In genomic region chr18:56986829-56987228, GRCh38 we compare ENCODE assay signal across 23 cellular contexts.
DNase-seq lines count a peak whose midpoint lies in the region; ATAC-seq, FAIRE-seq and TF ChIP-seq lines count a peak whose summit lies in the region.
"Had no signal": no experiment of that assay in that cellular context is flagged by ENCODE, and none has a peak within 500 bp of the region (broad histone marks: within the 10 kb centered on the region; RNA-seq: fewer than 3 reads in every experiment).

No MANE protein-coding gene starts in this region.

- no peak for TF ChIP-seq CTCF in A549 (IDR thresholded peaks at IDR 0.05)

- H3K9ac ChIP-seq in HUES48 (ENCODE audit: low read depth, low read length) (no peak overlapping the region), NT2/D1 (ENCODE audit: insufficient read length, low read depth) (no peak overlapping the region)

- CTCF ChIA-PET in A549 (lab: Yijun Ruan, JAX), result interaction anchor here (0.9 kb wide), 1 partner anchor 118 kb away, joined by 3 read pairs; no protein-coding TSS in a partner anchor

- H3K4me2 ChIP-seq in A549, result peak overlapping the region; percentile 54

- ATAC-seq in A549 (no peak), HG03159 (IDR thresholded peaks at IDR 0.05; ENCODE audit: unreplicated experiment) (no peak), HG03442 (IDR thresholded peaks at IDR 0.05; ENCODE audit: unreplicated experiment) (no peak), GM19351 (IDR thresholded peaks at IDR 0.05; ENCODE audit: unreplicated experiment) (no peak)
- ATAC-seq: lower lobe of right lung; right cardiac atrium; stimulated activated effector memory CD8-positive, alpha-beta T cell treated with anti-CD3 and anti-CD28 coated beads, Interleukin-12 subunit alpha, Interleukin-12 subunit beta, amount 100 ng/mL, for 72 hours had no signal

- H3K27ac ChIP-seq in A549 (no peak overlapping the region), HUES48 (ENCODE audit: low read depth, low read length) (peak overlapping the region; percentile 88)
- H3K27ac ChIP-seq: esophagus muscularis mucosa, lower lobe of right lung, testis, VCaP had no signal

- peaks cover 26% of the 10 kb centered on the region for H3K4me1 ChIP-seq in A549
- peaks cover 23% of the 10 kb centered on the region for H3K4me1 ChIP-seq in HUES48 (ENCODE audit: control insufficient read depth, insufficient read depth, low read length)
- H3K4me1 ChIP-seq in NT2/D1 (ENCODE audit: insufficient read depth, insufficient read length), result no peaks in the 10 kb centered on the region
- H3K4me1 ChIP-seq: lower lobe of right lung, testis had no signal

- TF ChIP-seq POLR2A in A549 (IDR thresholded peaks at IDR 0.05; ENCODE audit: low read length), result no peak

- no peak for TF ChIP-seq EP300 in A549 (IDR thresholded peaks at IDR 0.05)

- DNase-seq in A549 (ENCODE audit: low read depth in 1 of 2, low spot score in 1 of 2), result peak in 1 of 2 experiments; percentile 4
- peak; percentile 60 for DNase-seq in NT2/D1 (ENCODE audit: low read depth, low spot score)
- peak; percentile 52 for DNase-seq in iPS-NIHi7 (ENCODE audit: extremely low spot score)
- DNase-seq in GM19238 (ENCODE audit: insufficient read length, low spot score), result no peak
- DNase-seq: activated gamma-delta T cell treated with Interleukin-2 at 50 U/mL for 16 hours; caudate nucleus; CD4-positive, CD25-positive, alpha-beta regulatory T cell; DMS79 treated with DMSO at 0.1 percent for 48 hours; lower lobe of right lung; NCI-H1436 treated with DMSO at 0.1 percent for 48 hours; NCI-H524; OCI-M1; right cardiac atrium; Right ventricle myocardium superior; testis had no signal

- TF ChIP-seq RAD21 in A549 (conservative IDR thresholded peaks at IDR 0.05 in 1 of 2, IDR thresholded peaks at IDR 0.05 in 1 of 2), result no peak

- POLR2A ChIA-PET in A549 (lab: Yijun Ruan, JAX), result no interaction called here

- H3K4me3 ChIP-seq in A549, result no peak overlapping the region
- H3K4me3 ChIP-seq in HUES48 (ENCODE audit: low read depth, low read length), result peak overlapping the region; percentile 46
- no peak overlapping the region for H3K4me3 ChIP-seq in NT2/D1 (ENCODE audit: insufficient read length, low read depth)
- H3K4me3 ChIP-seq: esophagus muscularis mucosa, lower lobe of right lung, testis had no signal

- WGBS in A549 (ENCODE audit: missing lambda C conversion rate), result 87% methylated on average over 2 of the region's 2 CpGs

- H3K9me3 ChIP-seq in A549 (no peaks in the 10 kb centered on the region), HUES48 (ENCODE audit: control insufficient read depth, insufficient read depth, low read length) (no peaks in the 10 kb centered on the region), NT2/D1 (ENCODE audit: insufficient read depth, low read length) (no peaks in the 10 kb centered on the region)
- H3K9me3 ChIP-seq: esophagus muscularis mucosa, lower lobe of right lung, testis had no signal

- FAIRE-seq in A549 (lab: Jason Lieb, UNC), result no peak
- FAIRE-seq: HTR-8/SVneo had no signal

- H3K36me3 ChIP-seq in HUES48 (ENCODE audit: control insufficient read depth, insufficient read depth, low read length), result no peaks in the 10 kb centered on the region
- no peaks in the 10 kb centered on the region for H3K36me3 ChIP-seq in NT2/D1 (ENCODE audit: insufficient read depth, insufficient read length, low read length)
- H3K36me3 ChIP-seq: esophagus muscularis mucosa, lower lobe of right lung had no signal

- H3K27me3 ChIP-seq in HUES48 (ENCODE audit: control insufficient read depth, insufficient read depth, low read length) (no peaks in the 10 kb centered on the region), NT2/D1 (ENCODE audit: insufficient read depth, insufficient read length) (no peaks in the 10 kb centered on the region)
- H3K27me3 ChIP-seq: esophagus muscularis mucosa, testis had no signal

TF ChIP-seq in A549, 52 proteins besides CTCF, POLR2A, EP300 and RAD21:
- TF ChIP-seq POLR2AphosphoS2 (conservative IDR thresholded peaks at IDR 0.05; ENCODE audit: low read length) (no peak), MAX (IDR thresholded peaks at IDR 0.05) (no peak), EHF (CRISPR knock-in tag; IDR thresholded peaks at IDR 0.05) (no peak), KDM1A (IDR thresholded peaks at IDR 0.05; ENCODE audit: low read depth) (no peak), TFCP2L1 (CRISPR knock-in tag; IDR thresholded peaks at IDR 0.05) (no peak), SMC3 (IDR thresholded peaks at IDR 0.05) (no peak), ATOH8 (CRISPR knock-in tag; IDR thresholded peaks at IDR 0.05; ENCODE audit: low read depth) (no peak), PBX3 (IDR thresholded peaks at IDR 0.05) (no peak), NR3C1 (IDR thresholded peaks at IDR 0.05) (no peak), CBX8 (IDR thresholded peaks at IDR 0.05) (no peak), USF2 (IDR thresholded peaks at IDR 0.05) (no peak), FOSL2 (IDR thresholded peaks at IDR 0.05) (no peak), FOSL2 (CRISPR knock-in tag; IDR thresholded peaks at IDR 0.05) (no peak), SREBF2 (IDR thresholded peaks at IDR 0.05) (no peak)
